ENCODE assay signal across 23 cellular contexts in the genomic region with DNA sequence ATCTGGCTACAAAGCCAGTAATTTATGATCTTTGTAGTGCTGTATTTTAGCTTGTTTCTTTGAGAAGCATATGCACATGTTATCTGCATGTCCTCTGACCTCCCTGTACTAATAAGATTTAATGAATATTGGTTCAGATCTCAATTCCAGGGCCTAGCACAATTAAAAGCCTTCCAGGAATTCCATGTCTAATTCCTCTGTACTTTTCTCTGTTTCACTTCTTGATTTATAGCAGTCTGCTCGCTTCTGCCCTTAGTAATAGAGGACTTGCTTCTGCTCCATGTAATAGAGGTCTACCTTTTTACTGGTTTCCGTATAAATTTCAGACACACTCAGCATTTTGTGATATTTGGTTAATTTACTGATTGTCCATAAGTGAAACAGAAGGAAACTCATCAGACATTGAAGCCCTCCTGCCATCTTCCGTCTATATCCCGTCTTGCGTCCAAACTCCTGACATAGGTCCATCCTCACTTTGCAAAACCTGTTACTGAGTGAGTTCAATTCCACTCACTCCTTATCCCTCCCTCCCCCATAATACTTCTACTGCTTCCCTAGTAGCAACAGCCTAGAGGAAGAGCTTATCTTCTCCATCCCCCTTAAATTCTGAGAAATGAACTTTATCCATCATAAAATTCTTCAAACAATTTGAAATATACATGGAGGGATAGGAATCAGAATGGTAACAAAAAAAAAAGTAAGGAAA. TPM values are rescaled to one million over a fixed set of nuclear protein-coding genes. Genes with fewer than 3 reads are reported as not detected.
DNase-seq lines count a peak whose midpoint lies in the region; ATAC-seq, FAIRE-seq and TF ChIP-seq lines count a peak whose summit lies in the region.
"Had no signal": no experiment of that assay in that cellular context is flagged by ENCODE, and none has a peak within 500 bp of the region (broad histone marks: within the 10 kb centered on the region; RNA-seq: fewer than 3 reads in every experiment).

No MANE protein-coding gene starts in this region.

- H3K4me3 ChIP-seq in astrocyte (ENCODE audit: insufficient read depth, low read depth, low read length), result no peak overlapping the region
- H3K4me3 ChIP-seq: esophagus squamous epithelium, GM23338 had no signal

- no peaks in the 10 kb centered on the region for H3K27me3 ChIP-seq in astrocyte (ENCODE audit: insufficient read depth, low read length)
- H3K27me3 ChIP-seq: esophagus squamous epithelium had no signal

- ATAC-seq in GM19328 (IDR thresholded peaks at IDR 0.05; ENCODE audit: unreplicated experiment), result no peak
- ATAC-seq: activated CD4-positive, CD25-positive, alpha-beta regulatory T cell treated with anti-CD3 and anti-CD28 coated beads, Interleukin-2, amount 50 U/mL, for 24 hours; activated CD8-positive, alpha-beta T cell treated with anti-CD3 and anti-CD28 coated beads for 36 hours; GM23338; left ventricle myocardium superior had no signal

- H3K27me3 Mint-ChIP-seq in HFFc6 (ENCODE audit: insufficient read depth) (peaks cover 1% of the 10 kb centered on the region; the same call in 1 of the 2 replicates), astrocyte (ENCODE audit: low read depth, unreplicated experiment) (no peaks in the 10 kb centered on the region), nephron progenitor cell (ENCODE audit: low read depth, poor library complexity) (no peaks in the 10 kb centered on the region)
- H3K27me3 Mint-ChIP-seq: activated CD8-positive, alpha-beta T cell treated with anti-CD3 and anti-CD28 coated beads for 36 hours had no signal

- H3K27ac ChIP-seq in astrocyte (ENCODE audit: low read depth, low read length), result no peak overlapping the region
- H3K27ac ChIP-seq: C4-2B, esophagus squamous epithelium had no signal

- no peak for TF ChIP-seq POLR2A in erythroblast (IDR thresholded peaks at IDR 0.05; ENCODE audit: low read length)

- H3K9ac ChIP-seq in astrocyte (ENCODE audit: low read length), result no peak overlapping the region

- peaks cover 6% of the 10 kb centered on the region for H3K79me2 ChIP-seq in astrocyte (ENCODE audit: insufficient read depth, low read length)

- no peaks in the 10 kb centered on the region for H4K20me1 ChIP-seq in astrocyte (ENCODE audit: insufficient read depth, low read length)

- no peak for TF ChIP-seq CTCF in HFFc6 (IDR thresholded peaks at IDR 0.05)
- TF ChIP-seq CTCF in astrocyte (IDR thresholded peaks at IDR 0.05; ENCODE audit: insufficient read depth, low read depth, low read length), result no peak
- no peak for TF ChIP-seq CTCF in nephron progenitor cell (IDR thresholded peaks at IDR 0.05)

- H3K4me1 ChIP-seq in astrocyte (ENCODE audit: insufficient read depth, low read length), result peaks cover 8% of the 10 kb centered on the region
- H3K4me1 ChIP-seq: esophagus squamous epithelium had no signal

- no peaks in the 10 kb centered on the region for H3K9me3 ChIP-seq in astrocyte (ENCODE audit: insufficient read depth, low read depth, low read length)
- H3K9me3 ChIP-seq: esophagus squamous epithelium had no signal

- H3K4me2 ChIP-seq in astrocyte (ENCODE audit: low read length), result no peak overlapping the region
- H3K4me2 ChIP-seq: GM23338 had no signal

- H3K36me3 ChIP-seq in astrocyte (ENCODE audit: insufficient read depth, low read length), result peaks cover 3% of the 10 kb centered on the region
- H3K36me3 ChIP-seq: esophagus squamous epithelium had no signal

- peaks cover 52% of the 10 kb centered on the region for H3K4me1 Mint-ChIP-seq in HFFc6 (ENCODE audit: low read depth)
- H3K4me1 Mint-ChIP-seq in astrocyte (ENCODE audit: low read depth, unreplicated experiment), result peaks cover 5% of the 10 kb centered on the region
- peaks cover 43% of the 10 kb centered on the region for H3K4me1 Mint-ChIP-seq in nephron progenitor cell

- FAIRE-seq in astrocyte (lab: Jason Lieb, UNC), result peak; percentile 5

- DNase-seq in A172 (ENCODE audit: low spot score) (peak; percentile 31), HFFc6 (no peak), astrocyte (ENCODE audit: low read depth) (no peak), nephron progenitor cell (no peak), DMS153 treated with DMSO at 0.1 percent for 48 hours (lab: John Stamatoyannopoulos, UW; ENCODE audit: unreplicated experiment) (no peak), erythroblast (lab: John Stamatoyannopoulos, UW) (no peak), NCI-H187 treated with DMSO at 0.1 percent for 48 hours (lab: John Stamatoyannopoulos, UW) (no peak)
- DNase-seq: activated CD8-positive, alpha-beta T cell treated with anti-CD3 and anti-CD28 coated beads for 36 hours; activated naive CD4-positive, alpha-beta T cell treated with Interleukin-2 at 50 U/mL for 16 hours; activated T-cell treated with anti-CD3 and anti-CD28 coated beads, Interleukin-2, amount 50 U/mL, for 1 hour; aorta; effector memory CD4-positive, alpha-beta T cell; esophagus squamous epithelium; head of caudate nucleus; KG1; left ventricle myocardium superior; MV-4-11; NCI-H1930; NCI-H345 had no signal

- no peak overlapping the region for H2AFZ ChIP-seq in astrocyte (ENCODE audit: low read depth, low read length)
- H2AFZ ChIP-seq: GM23338 had no signal

- H3K9me3 Mint-ChIP-seq in HFFc6, result no peaks in the 10 kb centered on the region
- H3K9me3 Mint-ChIP-seq in astrocyte (ENCODE audit: unreplicated experiment), result no peaks in the 10 kb centered on the region
- no peaks in the 10 kb centered on the region for H3K9me3 Mint-ChIP-seq in nephron progenitor cell
- H3K9me3 Mint-ChIP-seq: activated CD8-positive, alpha-beta T cell treated with anti-CD3 and anti-CD28 coated beads for 36 hours; GM23338 had no signal

- H3K4me3 Mint-ChIP-seq in HFFc6, result peak overlapping the region; percentile 62
- no peak overlapping the region for H3K4me3 Mint-ChIP-seq in astrocyte (ENCODE audit: unreplicated experiment)
- H3K4me3 Mint-ChIP-seq in nephron progenitor cell, result no peak overlapping the region
- H3K4me3 Mint-ChIP-seq: activated CD8-positive, alpha-beta T cell treated with anti-CD3 and anti-CD28 coated beads for 36 hours; GM23338 had no signal

- H3K36me3 Mint-ChIP-seq in HFFc6 (ENCODE audit: low read depth), result peaks cover 27% of the 10 kb centered on the region
- H3K36me3 Mint-ChIP-seq in astrocyte (ENCODE audit: low read depth, unreplicated experiment), result no peaks in the 10 kb centered on the region
- peaks cover 43% of the 10 kb centered on the region for H3K36me3 Mint-ChIP-seq in nephron progenitor cell (ENCODE audit: low read depth)

- H3K27ac Mint-ChIP-seq in HFFc6, result peak overlapping the region; percentile 59
- no peak overlapping the region for H3K27ac Mint-ChIP-seq in astrocyte (ENCODE audit: unreplicated experiment)
- H3K27ac Mint-ChIP-seq in nephron progenitor cell, result peak overlapping the region; percentile 71
- H3K27ac Mint-ChIP-seq: activated CD8-positive, alpha-beta T cell treated with anti-CD3 and anti-CD28 coated beads for 36 hours; GM23338 had no signal

RNA-seq across cellular contexts. Expression of gene SEMA3C, which starts 27.9 kb away (rescaled TPM):
- total RNA-seq in A172 (2014; rRNA removed; shearing (Covaris generic)), result 268 and 305 TPM in 2 replicates
- 10 to 100 TPM; 52.4 to 74.6 (median 61.4) TPM for total RNA-seq in HFFc6 (2021; fragmentation: NEBNext Ultra II Directional; extraction: Animal tissue kit (Norgen Biotek cat#: 25700))
- 148 and 193 TPM in 2 replicates for total RNA-seq in astrocyte
- total RNA-seq: activated CD8-positive, alpha-beta T cell treated with anti-CD3 and anti-CD28 coated beads for 36 hours had no signal
